In genomic region chr18:69947361-69948106, GRCh38 we compare ENCODE assay signal across 10 cellular contexts. TPM values are rescaled to one million over a fixed set of nuclear protein-coding genes. Genes with fewer than 3 reads are reported as not detected.
DNase-seq lines count a peak whose midpoint lies in the region; ATAC-seq, FAIRE-seq and TF ChIP-seq lines count a peak whose summit lies in the region.
"Had no signal": no experiment of that assay in that cellular context is flagged by ENCODE, and none has a peak within 500 bp of the region (broad histone marks: within the 10 kb centered on the region; RNA-seq: fewer than 3 reads in every experiment).

Gene CD226, minus strand, starts transcription at chr18:69947873. Its CDS starts 467 bp downstream, at chr18:69947406.

- H3K36me3 ChIP-seq in small intestine (ENCODE audit: control insufficient read depth in 2 of 2, insufficient read depth in 2 of 2, low read length in 2 of 2): no peaks in the 10 kb centered on the region
- no peaks in the 10 kb centered on the region for H3K36me3 ChIP-seq in PC-9 (ENCODE audit: low read depth)
- H3K36me3 ChIP-seq in GM23338 (ENCODE audit: insufficient read depth): no peaks in the 10 kb centered on the region
- H3K36me3 ChIP-seq: cardiac muscle cell had no signal

- H3K4me1 Mint-ChIP-seq in T-helper 17 cell (peaks cover 49% of the 10 kb centered on the region), GM23338 (peaks cover 13% of the 10 kb centered on the region)

- no peaks in the 10 kb centered on the region for H3K9me3 ChIP-seq in T-helper 17 cell (ENCODE audit: control insufficient read depth, low read length, poor library complexity, severe bottlenecking)
- no peaks in the 10 kb centered on the region for H3K9me3 ChIP-seq in small intestine (ENCODE audit: control insufficient read depth, low read depth)
- no peaks in the 10 kb centered on the region for H3K9me3 ChIP-seq in PC-9 (ENCODE audit: insufficient read depth, low read depth)

- H3F3A ChIP-seq in PC-9 (ENCODE audit: insufficient read depth, low read depth): no peaks in the 10 kb centered on the region
- no peaks in the 10 kb centered on the region for H3F3A ChIP-seq in GM23338 (replicated peaks; ENCODE audit: low read depth)

- DNase-seq in T-helper 17 cell (no peak), small intestine (peak; percentile 27), PC-9 (no peak), GM23338 (ENCODE audit: low spot score) (no peak)
- DNase-seq: kidney, SHP77 had no signal

- BruUV-seq in PC-9 (replicated peaks; lab: Mats Ljungman, UMichigan): no TSS peak

- H3K27me3 Mint-ChIP-seq in T-helper 17 cell (no peaks in the 10 kb centered on the region), GM23338 (ENCODE audit: insufficient read depth, low read depth, poor library complexity) (no peaks in the 10 kb centered on the region)

- H3K9me3 Mint-ChIP-seq in GM23338: no peaks in the 10 kb centered on the region

- H3K27me3 ChIP-seq in small intestine (ENCODE audit: control insufficient read depth in 2 of 2, insufficient read depth in 2 of 2, low read length in 2 of 2) (no peaks in the 10 kb centered on the region), PC-9 (ENCODE audit: insufficient read depth, low read depth) (no peaks in the 10 kb centered on the region), GM23338 (ENCODE audit: insufficient read depth) (no peaks in the 10 kb centered on the region)
- H3K27me3 ChIP-seq: cardiac muscle cell had no signal

- H3K79me2 ChIP-seq in PC-9 (ENCODE audit: low read depth) (no peaks in the 10 kb centered on the region), GM23338 (replicated peaks; ENCODE audit: insufficient read depth) (no peaks in the 10 kb centered on the region)

- H3K27ac ChIP-seq in small intestine (ENCODE audit: low read depth in 1 of 2, low read length in 1 of 2) (peak within 1 kb of the TSS; percentile 13 to 52), PC-9 (no peak within 1 kb of the TSS), GM23338 (ENCODE audit: low read depth) (no peak within 1 kb of the TSS)

- H3K4me1 ChIP-seq in small intestine (ENCODE audit: control insufficient read depth in 2 of 2, insufficient read depth in 1 of 2, low read depth in 1 of 2, low read length in 1 of 2) (peaks cover 0 to 2% of the 10 kb centered on the region in 2 donors), PC-9 (replicated peaks; ENCODE audit: insufficient read depth) (no peaks in the 10 kb centered on the region), GM23338 (ENCODE audit: insufficient read depth) (peaks cover 9% of the 10 kb centered on the region)

- POLR2A ChIA-PET in PC-9 (lab: Charles Lee; ENCODE audit: unreplicated experiment): no interaction called here

- no peak for TF ChIP-seq CTCF in PC-9 (conservative IDR thresholded peaks at IDR 0.05)
- TF ChIP-seq CTCF in GM23338 (conservative IDR thresholded peaks at IDR 0.05; ENCODE audit: low read depth in 2 of 2): no peak

- H3K9me2 ChIP-seq in PC-9 (ENCODE audit: insufficient read depth) (no peaks in the 10 kb centered on the region), GM23338 (ENCODE audit: insufficient read depth) (peaks cover 17% of the 10 kb centered on the region)

- no peak within 1 kb of the TSS for H3K27ac Mint-ChIP-seq in T-helper 17 cell
- H3K27ac Mint-ChIP-seq in GM23338: no peak within 1 kb of the TSS

- H3K4me3 Mint-ChIP-seq in T-helper 17 cell (peak within 1 kb of the TSS; percentile 78), GM23338 (no peak within 1 kb of the TSS)

- peak; percentile 37 for ATAC-seq in GM19023 (IDR thresholded peaks at IDR 0.05; ENCODE audit: unreplicated experiment)
- peak; percentile 43 for ATAC-seq in HG02678 (IDR thresholded peaks at IDR 0.05; ENCODE audit: unreplicated experiment)
- ATAC-seq in T-helper 17 cell: peak; percentile 82
- ATAC-seq in HG03097 (IDR thresholded peaks at IDR 0.05; ENCODE audit: low FRiP score, unreplicated experiment): no peak
- ATAC-seq in GM23338: no peak

- H2AFZ ChIP-seq in PC-9 (no peak within 1 kb of the TSS), GM23338 (no peak within 1 kb of the TSS)

- H3K4me3 ChIP-seq in small intestine (ENCODE audit: low read depth in 1 of 2, low read length in 2 of 2): peak within 1 kb of the TSS in 1 of 2 donors; percentile 31
- H3K4me3 ChIP-seq in PC-9: no peak within 1 kb of the TSS
- no peak within 1 kb of the TSS for H3K4me3 ChIP-seq in GM23338
- H3K4me3 ChIP-seq: cardiac muscle cell had no signal

- WGBS in small intestine, 3 donors: 58 to 87% (median 63%) methylated on average over 7 of the region's 7 CpGs

- peaks cover 16% of the 10 kb centered on the region for H3K36me3 Mint-ChIP-seq in T-helper 17 cell (ENCODE audit: low read depth)
- no peaks in the 10 kb centered on the region for H3K36me3 Mint-ChIP-seq in GM23338 (ENCODE audit: low read depth)

- H3K4me2 ChIP-seq in PC-9 (no peak within 1 kb of the TSS), GM23338 (no peak within 1 kb of the TSS)

- H4K20me1 ChIP-seq in PC-9 (ENCODE audit: insufficient read depth): no peaks in the 10 kb centered on the region
- H4K20me1 ChIP-seq in GM23338 (replicated peaks; ENCODE audit: insufficient read depth): no peaks in the 10 kb centered on the region

- intact Hi-C loops in PC-9 (cut with micrococcal nuclease; ENCODE audit: unreplicated experiment): no loop called here

- CTCF ChIA-PET in PC-9 (lab: Charles Lee): no interaction called here

- FAIRE-seq in small intestine (lab: Jason Lieb, UNC): no peak
- FAIRE-seq: kidney had no signal

TF ChIP-seq in GM23338, 12 proteins besides CTCF, POLR2A, EP300 and RAD21 (continues in another document):
- TF ChIP-seq ZNF331 (CRISPR knock-in tag; IDR thresholded peaks at IDR 0.05; ENCODE audit: low read depth) (no peak), NANOG (IDR thresholded peaks at IDR 0.05; ENCODE audit: borderline replicate concordance) (no peak), ZNF114 (CRISPR knock-in tag; IDR thresholded peaks at IDR 0.05) (no peak), JUNB (IDR thresholded peaks at IDR 0.05; ENCODE audit: unreplicated experiment) (no peak), EZH2phosphoT487 (IDR thresholded peaks at IDR 0.05; ENCODE audit: unreplicated experiment) (no peak), EZH2 (IDR thresholded peaks at IDR 0.05; ENCODE audit: low read depth, unreplicated experiment) (no peak), ZNF462 (CRISPR knock-in tag; IDR thresholded peaks at IDR 0.05) (no peak)

RNA-seq across cellular contexts. Expression of gene CD226, which starts in this region (rescaled TPM):
- total RNA-seq in T-helper 17 cell (100 to 1,000 TPM; 106 to 128 TPM), PC-9 (2021) (0.13 TPM in 2 replicates)
- polyA plus RNA-seq in small intestine (1 to 10 TPM in 1 of 3 donors, under 1 TPM in 2; 0.22 to 1.6 (median 0.27) TPM), GM23338 (2016; fragmentation: Nextera tagmentation; extraction: Ambion mirVana) (0.19 TPM in 1 of 2 replicates, not detected in the other)
- total RNA-seq in GM23338 (2014; rRNA removed; shearing (Covaris generic)): 0.04 TPM in 1 of 2 replicates, not detected in the other
- polyA plus RNA-seq: cardiac muscle cell had no signal

Comparison
In these comparisons a context has a peak if more than half of its experiments do, and no peak if none do; other contexts are left out.
1. RNA of gene CD226 (total RNA-seq): 106 to 128 TPM in T-helper 17 cell; 0.13 TPM in PC-9 and 0.04 TPM in GM23338; every median in the first group is over 10 times any median in the second.
2. ATAC-seq: peak in GM19023 (single experiment), HG02678 (single experiment) and T-helper 17 cell (single experiment); none in HG03097 (single experiment) and GM23338 (single experiment).
3. H3K27ac ChIP-seq: peak in small intestine (2 of 2); none in PC-9 (single experiment) and GM23338 (single experiment).